In the genomic region with DNA sequence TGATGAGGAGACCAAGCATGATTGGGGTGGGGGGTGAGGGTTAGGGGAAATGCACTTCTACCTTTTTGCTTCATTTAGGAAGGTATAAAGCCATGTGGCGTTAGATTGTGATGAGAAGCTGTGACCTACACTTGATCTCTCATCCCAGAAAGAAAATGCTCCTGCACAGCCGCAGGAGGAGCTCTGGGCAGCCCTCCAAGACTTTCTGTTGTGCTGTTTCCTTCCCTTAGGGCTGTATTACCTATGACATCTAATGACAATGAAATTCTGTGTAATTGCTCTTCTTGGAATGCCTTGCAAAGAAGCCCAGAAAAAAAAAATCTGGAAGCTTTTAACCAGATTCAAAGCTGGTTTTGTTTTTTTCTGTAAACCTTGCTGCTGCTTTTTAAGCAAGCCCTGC, we compare ENCODE assay signal across 13 cellular contexts.
"Had no signal": no experiment of that assay in that cellular context is flagged by ENCODE, and none has a peak within 500 bp of the region (broad histone marks: within the 10 kb centered on the region; RNA-seq: fewer than 3 reads in every experiment).

No MANE protein-coding gene starts in this region.

- H3K9me3 ChIP-seq: heart left ventricle had no signal

- H3K9me3 Mint-ChIP-seq: activated B cell treated with CpG ODN at 0.5 μM for 24 hours; natural killer cell treated with Interleukin-12 subunit alpha and Interleukin-12 subunit beta and Interleukin-15 and Interleukin-18, amount 100 ng/mL, for 72 hours; type B pancreatic cell had no signal

- ATAC-seq: heart left ventricle; left lobe of liver; natural killer cell treated with Interleukin-12 subunit alpha and Interleukin-12 subunit beta and Interleukin-15 and Interleukin-18, amount 100 ng/mL, for 72 hours; T-helper 17 cell had no signal

- H3K27ac ChIP-seq: heart left ventricle had no signal

- DNase-seq: activated B cell treated with CpG ODN at 0.5 μM for 24 hours; activated CD4-positive, alpha-beta T cell treated with anti-CD3 and anti-CD28 coated beads, Interleukin-2, amount 50 U/mL, for 1 hour; activated T-cell treated with anti-CD3 and anti-CD28 coated beads, Interleukin-2, amount 50 U/mL, for 1 hour; aorta; heart left ventricle; occipital lobe; stimulated activated CD4-positive, alpha-beta T cell treated with anti-CD3 and anti-CD28 coated beads, Interleukin-12 subunit alpha, Interleukin-12 subunit beta, amount 100 ng/mL, for 4 hours; stimulated activated naive CD4-positive, alpha-beta T cell treated with Interleukin-2 at 50 U/mL for 16 hours; T-helper 17 cell had no signal

- H3K27ac Mint-ChIP-seq: activated B cell treated with CpG ODN at 0.5 μM for 24 hours; natural killer cell treated with Interleukin-12 subunit alpha and Interleukin-12 subunit beta and Interleukin-15 and Interleukin-18, amount 100 ng/mL, for 72 hours; T-helper 17 cell; type B pancreatic cell had no signal

- H3K4me3 ChIP-seq: heart left ventricle had no signal

- H3K27me3 Mint-ChIP-seq: activated B cell treated with CpG ODN at 0.5 μM for 24 hours; activated naive CD8-positive, alpha-beta T cell; natural killer cell treated with Interleukin-12 subunit alpha and Interleukin-12 subunit beta and Interleukin-15 and Interleukin-18, amount 100 ng/mL, for 72 hours; T-helper 17 cell; type B pancreatic cell had no signal

- H3K4me1 ChIP-seq: heart left ventricle had no signal

- H3K4me1 Mint-ChIP-seq: activated B cell treated with CpG ODN at 0.5 μM for 24 hours had no signal

- H3K4me3 Mint-ChIP-seq: activated B cell treated with CpG ODN at 0.5 μM for 24 hours; activated naive CD8-positive, alpha-beta T cell; natural killer cell treated with Interleukin-12 subunit alpha and Interleukin-12 subunit beta and Interleukin-15 and Interleukin-18, amount 100 ng/mL, for 72 hours; T-helper 17 cell; type B pancreatic cell had no signal
